In the genomic region with DNA sequence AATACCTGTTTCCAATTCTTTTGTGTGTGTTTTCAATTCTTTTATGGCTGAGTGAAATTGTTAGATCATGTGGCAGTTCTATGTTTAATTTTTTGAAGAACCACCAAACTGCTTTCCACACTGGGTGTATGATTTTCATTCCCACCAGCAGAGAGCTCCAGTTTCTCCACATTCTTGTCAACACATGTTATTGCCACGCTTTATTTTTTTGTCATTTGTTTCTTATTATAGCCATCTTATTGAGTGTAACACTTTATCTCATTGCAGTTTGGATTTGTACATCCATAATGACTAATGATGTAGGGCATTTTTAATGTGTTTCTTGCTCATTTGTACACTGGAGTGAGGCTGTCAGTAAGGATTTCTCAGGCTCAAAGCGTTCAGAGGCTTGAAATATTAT, we compare ENCODE assay signal across 21 cellular contexts.
"Had no signal": no experiment of that assay in that cellular context is flagged by ENCODE, and none has a peak within 500 bp of the region (broad histone marks: within the 10 kb centered on the region; RNA-seq: fewer than 3 reads in every experiment).

No MANE protein-coding gene starts in this region.

- H3K9me3 ChIP-seq: left lung, suprapubic skin had no signal

- H3K27ac ChIP-seq: left lung, skin epidermis, suprapubic skin had no signal

- H3K27me3 ChIP-seq: left lung, suprapubic skin had no signal

- H3K9me3 Mint-ChIP-seq: activated CD4-positive, alpha-beta T cell treated with anti-CD3 and anti-CD28 coated beads, Interleukin-2, amount 10 ng/mL, durations not matched to agents 24 days and 14 days; dendritic cell treated with granulocyte-macrophage colony-stimulating factor and Interleukin-4, amounts not matched to agents 40 ng/mL and 50 ng/mL, for 4 days had no signal

- H3K36me3 ChIP-seq: left lung, suprapubic skin had no signal

- H3K4me3 Mint-ChIP-seq: activated CD4-positive, alpha-beta T cell treated with anti-CD3 and anti-CD28 coated beads, Interleukin-2, amount 10 ng/mL, durations not matched to agents 24 days and 14 days; activated CD8-positive, alpha-beta T cell treated with anti-CD3 and anti-CD28 coated beads, Interleukin-2, amount 10 ng/mL, durations not matched to agents 7 days and 5 days; brain; central memory CD8-positive, alpha-beta T cell; dendritic cell treated with granulocyte-macrophage colony-stimulating factor and Interleukin-4, amounts not matched to agents 40 ng/mL and 50 ng/mL, for 4 days; natural killer cell treated with Interleukin-12 subunit alpha and Interleukin-12 subunit beta and Interleukin-15 and Interleukin-18, amount 100 ng/mL, for 72 hours had no signal

- H3K4me1 ChIP-seq: left lung, suprapubic skin had no signal

- H3K27ac Mint-ChIP-seq: activated CD4-positive, alpha-beta T cell treated with anti-CD3 and anti-CD28 coated beads, Interleukin-2, amount 10 ng/mL, durations not matched to agents 24 days and 14 days; activated CD8-positive, alpha-beta T cell treated with anti-CD3 and anti-CD28 coated beads, Interleukin-2, amount 10 ng/mL, durations not matched to agents 7 days and 5 days; activated naive CD4-positive, alpha-beta T cell treated with anti-CD3 and anti-CD28 coated beads, Interleukin-2, amount 50 U/mL, for 72 hours; dendritic cell treated with granulocyte-macrophage colony-stimulating factor and Interleukin-4, amounts not matched to agents 40 ng/mL and 50 ng/mL, for 4 days; natural killer cell treated with Interleukin-12 subunit alpha and Interleukin-12 subunit beta and Interleukin-15 and Interleukin-18, amount 100 ng/mL, for 72 hours had no signal

- H3K27me3 Mint-ChIP-seq: activated CD4-positive, alpha-beta T cell treated with anti-CD3 and anti-CD28 coated beads, Interleukin-2, amount 10 ng/mL, durations not matched to agents 24 days and 14 days; central memory CD8-positive, alpha-beta T cell; dendritic cell treated with granulocyte-macrophage colony-stimulating factor and Interleukin-4, amounts not matched to agents 40 ng/mL and 50 ng/mL, for 4 days; natural killer cell treated with Interleukin-12 subunit alpha and Interleukin-12 subunit beta and Interleukin-15 and Interleukin-18, amount 100 ng/mL, for 72 hours had no signal

- ATAC-seq: activated CD8-positive, alpha-beta T cell treated with anti-CD3 and anti-CD28 coated beads, Interleukin-2, amount 10 ng/mL, durations not matched to agents 7 days and 5 days; activated naive CD4-positive, alpha-beta T cell treated with anti-CD3 and anti-CD28 coated beads, Interleukin-2, amount 50 U/mL, for 72 hours; left lung; mucosa of descending colon; natural killer cell treated with Interleukin-12 subunit alpha and Interleukin-12 subunit beta and Interleukin-15 and Interleukin-18, amount 100 ng/mL, for 72 hours; stimulated activated naive CD8-positive, alpha-beta T cell treated with anti-CD3 and anti-CD28 coated beads, Interleukin-15, Interleukin-2, amounts not matched to agents 100 U/mL and 50 U/mL, for 24 hours had no signal

- H3K4me3 ChIP-seq: left lung, mucosa of descending colon, skin epidermis, suprapubic skin had no signal

- H3K4me1 Mint-ChIP-seq: activated CD4-positive, alpha-beta T cell treated with anti-CD3 and anti-CD28 coated beads, Interleukin-2, amount 10 ng/mL, durations not matched to agents 24 days and 14 days; brain; central memory CD8-positive, alpha-beta T cell had no signal

- H3K36me3 Mint-ChIP-seq: activated naive CD4-positive, alpha-beta T cell treated with anti-CD3 and anti-CD28 coated beads, Interleukin-2, amount 50 U/mL, for 72 hours; brain; natural killer cell treated with Interleukin-12 subunit alpha and Interleukin-12 subunit beta and Interleukin-15 and Interleukin-18, amount 100 ng/mL, for 72 hours had no signal

- DNase-seq: activated CD4-positive, alpha-beta T cell treated with anti-CD3 and anti-CD28 coated beads, Interleukin-2, amount 10 ng/mL, durations not matched to agents 24 days and 14 days; activated CD4-positive, CD25-positive, alpha-beta regulatory T cell; activated CD8-positive, alpha-beta memory T cell treated with anti-CD3 and anti-CD28 coated beads, Interleukin-2, amount 50 U/mL, for 4 hours; activated CD8-positive, alpha-beta T cell treated with anti-CD3 and anti-CD28 coated beads, Interleukin-2, amount 10 ng/mL, durations not matched to agents 7 days and 5 days; activated effector memory CD4-positive, alpha-beta T cell treated with anti-CD3 and anti-CD28 coated beads, Interleukin-2, amount 50 U/mL, for 16 hours; activated T-cell treated with anti-CD3 and anti-CD28 coated beads, Interleukin-2, amount 50 U/mL, for 48 hours; effector memory CD4-positive, alpha-beta T cell; glutamatergic neuron; hypothalamus; kidney; left lung; mucosa of descending colon; stimulated activated naive CD8-positive, alpha-beta T cell treated with anti-CD3 and anti-CD28 coated beads, Interleukin-15, Interleukin-2, amounts not matched to agents 100 U/mL and 50 U/mL, for 24 hours; trophoblast cell had no signal
